ENCODE assay signal across 1 cellular context in genomic region chr6:13452346-13453171, GRCh38.
TF ChIP-seq lines count a peak whose summit lies in the region.

No MANE protein-coding gene starts in this region.

TF ChIP-seq in GM23338, 12 proteins besides CTCF, POLR2A, EP300 and RAD21 (continued from another document):
- TF ChIP-seq, protein P1, sequence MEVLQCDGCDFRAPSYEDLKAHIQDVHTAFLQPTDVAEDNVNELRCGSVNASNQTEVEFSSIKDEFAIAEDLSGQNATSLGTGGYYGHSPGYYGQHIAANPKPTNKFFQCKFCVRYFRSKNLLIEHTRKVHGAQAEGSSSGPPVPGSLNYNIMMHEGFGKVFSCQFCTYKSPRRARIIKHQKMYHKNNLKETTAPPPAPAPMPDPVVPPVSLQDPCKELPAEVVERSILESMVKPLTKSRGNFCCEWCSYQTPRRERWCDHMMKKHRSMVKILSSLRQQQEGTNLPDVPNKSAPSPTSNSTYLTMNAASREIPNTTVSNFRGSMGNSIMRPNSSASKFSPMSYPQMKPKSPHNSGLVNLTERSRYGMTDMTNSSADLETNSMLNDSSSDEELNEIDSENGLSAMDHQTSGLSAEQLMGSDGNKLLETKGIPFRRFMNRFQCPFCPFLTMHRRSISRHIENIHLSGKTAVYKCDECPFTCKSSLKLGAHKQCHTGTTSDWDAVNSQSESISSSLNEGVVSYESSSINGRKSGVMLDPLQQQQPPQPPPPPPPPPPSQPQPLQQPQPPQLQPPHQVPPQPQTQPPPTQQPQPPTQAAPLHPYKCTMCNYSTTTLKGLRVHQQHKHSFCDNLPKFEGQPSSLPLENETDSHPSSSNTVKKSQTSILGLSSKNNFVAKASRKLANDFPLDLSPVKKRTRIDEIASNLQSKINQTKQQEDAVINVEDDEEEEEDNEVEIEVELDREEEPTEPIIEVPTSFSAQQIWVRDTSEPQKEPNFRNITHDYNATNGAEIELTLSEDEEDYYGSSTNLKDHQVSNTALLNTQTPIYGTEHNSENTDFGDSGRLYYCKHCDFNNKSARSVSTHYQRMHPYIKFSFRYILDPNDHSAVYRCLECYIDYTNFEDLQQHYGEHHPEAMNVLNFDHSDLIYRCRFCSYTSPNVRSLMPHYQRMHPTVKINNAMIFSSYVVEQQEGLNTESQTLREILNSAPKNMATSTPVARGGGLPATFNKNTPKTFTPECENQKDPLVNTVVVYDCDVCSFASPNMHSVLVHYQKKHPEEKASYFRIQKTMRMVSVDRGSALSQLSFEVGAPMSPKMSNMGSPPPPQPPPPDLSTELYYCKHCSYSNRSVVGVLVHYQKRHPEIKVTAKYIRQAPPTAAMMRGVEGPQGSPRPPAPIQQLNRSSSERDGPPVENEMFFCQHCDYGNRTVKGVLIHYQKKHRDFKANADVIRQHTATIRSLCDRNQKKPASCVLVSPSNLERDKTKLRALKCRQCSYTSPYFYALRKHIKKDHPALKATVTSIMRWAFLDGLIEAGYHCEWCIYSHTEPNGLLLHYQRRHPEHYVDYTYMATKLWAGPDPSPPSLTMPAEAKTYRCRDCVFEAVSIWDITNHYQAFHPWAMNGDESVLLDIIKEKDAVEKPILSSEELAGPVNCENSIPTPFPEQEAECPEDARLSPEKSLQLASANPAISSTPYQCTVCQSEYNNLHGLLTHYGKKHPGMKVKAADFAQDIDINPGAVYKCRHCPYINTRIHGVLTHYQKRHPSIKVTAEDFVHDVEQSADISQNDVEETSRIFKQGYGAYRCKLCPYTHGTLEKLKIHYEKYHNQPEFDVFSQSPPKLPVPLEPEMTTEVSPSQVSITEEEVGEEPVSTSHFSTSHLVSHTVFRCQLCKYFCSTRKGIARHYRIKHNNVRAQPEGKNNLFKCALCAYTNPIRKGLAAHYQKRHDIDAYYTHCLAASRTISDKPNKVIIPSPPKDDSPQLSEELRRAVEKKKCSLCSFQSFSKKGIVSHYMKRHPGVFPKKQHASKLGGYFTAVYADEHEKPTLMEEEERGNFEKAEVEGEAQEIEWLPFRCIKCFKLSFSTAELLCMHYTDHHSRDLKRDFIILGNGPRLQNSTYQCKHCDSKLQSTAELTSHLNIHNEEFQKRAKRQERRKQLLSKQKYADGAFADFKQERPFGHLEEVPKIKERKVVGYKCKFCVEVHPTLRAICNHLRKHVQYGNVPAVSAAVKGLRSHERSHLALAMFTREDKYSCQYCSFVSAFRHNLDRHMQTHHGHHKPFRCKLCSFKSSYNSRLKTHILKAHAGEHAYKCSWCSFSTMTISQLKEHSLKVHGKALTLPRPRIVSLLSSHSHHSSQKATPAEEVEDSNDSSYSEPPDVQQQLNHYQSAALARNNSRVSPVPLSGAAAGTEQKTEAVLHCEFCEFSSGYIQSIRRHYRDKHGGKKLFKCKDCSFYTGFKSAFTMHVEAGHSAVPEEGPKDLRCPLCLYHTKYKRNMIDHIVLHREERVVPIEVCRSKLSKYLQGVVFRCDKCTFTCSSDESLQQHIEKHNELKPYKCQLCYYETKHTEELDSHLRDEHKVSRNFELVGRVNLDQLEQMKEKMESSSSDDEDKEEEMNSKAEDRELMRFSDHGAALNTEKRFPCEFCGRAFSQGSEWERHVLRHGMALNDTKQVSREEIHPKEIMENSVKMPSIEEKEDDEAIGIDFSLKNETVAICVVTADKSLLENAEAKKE (CRISPR knock-in tag; IDR thresholded peaks at IDR 0.05), result no peak
- no peak for TF ChIP-seq ZNF331 (CRISPR knock-in tag; IDR thresholded peaks at IDR 0.05; ENCODE audit: low read depth)
- TF ChIP-seq, protein P2, sequence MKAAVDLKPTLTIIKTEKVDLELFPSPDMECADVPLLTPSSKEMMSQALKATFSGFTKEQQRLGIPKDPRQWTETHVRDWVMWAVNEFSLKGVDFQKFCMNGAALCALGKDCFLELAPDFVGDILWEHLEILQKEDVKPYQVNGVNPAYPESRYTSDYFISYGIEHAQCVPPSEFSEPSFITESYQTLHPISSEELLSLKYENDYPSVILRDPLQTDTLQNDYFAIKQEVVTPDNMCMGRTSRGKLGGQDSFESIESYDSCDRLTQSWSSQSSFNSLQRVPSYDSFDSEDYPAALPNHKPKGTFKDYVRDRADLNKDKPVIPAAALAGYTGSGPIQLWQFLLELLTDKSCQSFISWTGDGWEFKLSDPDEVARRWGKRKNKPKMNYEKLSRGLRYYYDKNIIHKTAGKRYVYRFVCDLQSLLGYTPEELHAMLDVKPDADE (IDR thresholded peaks at IDR 0.05), result no peak
